Comparison of ENCODE assay signal across 8 cellular contexts in the genomic region with DNA sequence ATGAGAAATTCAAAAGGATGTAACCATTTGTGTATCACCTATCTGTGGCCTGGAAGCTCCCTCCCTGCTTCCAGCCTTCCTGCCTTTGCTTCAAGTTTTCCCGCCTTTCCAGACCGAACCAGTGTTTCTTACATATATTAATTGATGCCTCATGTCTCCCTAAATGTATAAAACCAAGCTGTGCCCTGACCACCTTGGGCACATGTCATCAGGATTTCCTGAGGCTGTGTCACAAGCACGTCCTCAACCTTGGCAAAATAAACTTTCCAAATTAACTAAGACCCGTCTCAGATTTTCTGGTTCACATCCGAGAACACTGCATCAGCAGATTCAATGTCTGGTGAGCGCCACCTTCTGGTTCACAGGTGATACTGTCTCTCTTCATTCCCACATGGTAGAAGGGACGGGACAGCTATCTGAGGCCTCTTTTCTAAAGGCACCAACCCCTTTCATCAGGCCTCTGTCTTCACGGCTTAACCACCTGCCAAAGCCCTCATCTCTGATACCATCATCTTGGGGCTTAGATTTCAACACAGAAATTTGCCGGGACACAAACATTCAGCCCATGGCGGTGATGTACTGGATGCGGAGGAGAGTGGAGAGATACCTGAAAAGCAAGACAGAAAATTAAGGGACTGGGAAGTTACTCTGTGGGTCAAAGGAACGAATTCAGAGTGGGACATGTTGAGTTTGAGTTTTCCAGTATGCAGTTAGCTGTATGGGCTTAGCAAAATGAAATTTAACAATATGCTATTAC. TPM values are rescaled to one million over a fixed set of nuclear protein-coding genes. Genes with fewer than 3 reads are reported as not detected.
A peak's percentile ranks its signal among the peaks of the same experiment; 100 is the strongest.
DNase-seq lines count a peak whose midpoint lies in the region; ATAC-seq and TF ChIP-seq lines count a peak whose summit lies in the region.

No MANE protein-coding gene starts in this region.

- DNase-seq in activated CD4-positive, alpha-beta T cell treated with anti-CD3 and anti-CD28 coated beads for 36 hours = peak; percentile 69
- DNase-seq in activated CD4-positive, alpha-beta T cell treated with anti-CD3 and anti-CD28 coated beads for 1 hour = no peak
- DNase-seq in NT2/D1 (ENCODE audit: low read depth, low spot score) (peak; percentile 56), head of caudate nucleus (peak in 41 of 42 donors; percentile 22 to 91 (median 74)), prostate gland (ENCODE audit: low spot score) (peak; percentile 53)
- peak; percentile 29 for DNase-seq in activated naive CD4-positive, alpha-beta T cell treated with anti-CD3 and anti-CD28 coated beads, Interleukin-2, amount 50 U/mL, for 16 hours

- no peak overlapping the region for H3K27ac ChIP-seq in prostate gland

- H3K4me3 ChIP-seq in NT2/D1 (ENCODE audit: insufficient read length, low read depth) (no peak overlapping the region), prostate gland (no peak overlapping the region)

- H3K9ac ChIP-seq in NT2/D1 (ENCODE audit: insufficient read length, low read depth) = no peak overlapping the region

- peak; percentile 60 for ATAC-seq in activated CD4-positive, alpha-beta T cell treated with anti-CD3 and anti-CD28 coated beads for 36 hours
- ATAC-seq in HG03439 (IDR thresholded peaks at IDR 0.05; ENCODE audit: unreplicated experiment) = peak; percentile 51
- no peak for ATAC-seq in GM21423 (IDR thresholded peaks at IDR 0.05; ENCODE audit: unreplicated experiment)

- POLR2A ChIA-PET in activated CD4-positive, alpha-beta T cell treated with anti-CD3 and anti-CD28 coated beads for 36 hours (lab: Charles Lee) = no interaction called here

- H3K36me3 Mint-ChIP-seq in activated CD4-positive, alpha-beta T cell treated with anti-CD3 and anti-CD28 coated beads for 36 hours (ENCODE audit: low read depth) = no peaks in the 10 kb centered on the region

- peaks cover 6% of the 10 kb centered on the region for H3K36me3 ChIP-seq in NT2/D1 (ENCODE audit: insufficient read depth, insufficient read length, low read length)
- H3K36me3 ChIP-seq in prostate gland = no peaks in the 10 kb centered on the region

- CTCF ChIA-PET in activated CD4-positive, alpha-beta T cell treated with anti-CD3 and anti-CD28 coated beads for 36 hours (lab: Charles Lee) = interaction anchor here (0.6 to 1.4 kb wide), 13 partner anchors 9 to 784 kb away, joined by 3 to 12 read pairs (median 4); no protein-coding TSS in a partner anchor

- no peaks in the 10 kb centered on the region for H3K9me3 Mint-ChIP-seq in activated CD4-positive, alpha-beta T cell treated with anti-CD3 and anti-CD28 coated beads for 36 hours (ENCODE audit: low read depth)

- H3K4me1 ChIP-seq in NT2/D1 (ENCODE audit: insufficient read depth, insufficient read length) (no peaks in the 10 kb centered on the region), prostate gland (replicated peaks) (no peaks in the 10 kb centered on the region)

- peak; percentile 50 to 69 (median 62) for TF ChIP-seq CTCF in prostate gland (IDR thresholded peaks at IDR 0.05)

- no peaks in the 10 kb centered on the region for H3K9me3 ChIP-seq in NT2/D1 (ENCODE audit: insufficient read depth, low read length)
- no peaks in the 10 kb centered on the region for H3K9me3 ChIP-seq in prostate gland

- H3K27me3 ChIP-seq in NT2/D1 (ENCODE audit: insufficient read depth, insufficient read length) (no peaks in the 10 kb centered on the region), prostate gland (replicated peaks; ENCODE audit: insufficient read depth) (no peaks in the 10 kb centered on the region)

- H3K27me3 Mint-ChIP-seq in activated CD4-positive, alpha-beta T cell treated with anti-CD3 and anti-CD28 coated beads for 36 hours = peaks cover 33% of the 10 kb centered on the region

- intact Hi-C loops in activated CD4-positive, alpha-beta T cell treated with anti-CD3 and anti-CD28 coated beads for 36 hours (cut with DNase I, micrococcal nuclease) = loop anchor here (1.0 to 2.0 kb wide), 3 partner anchors 32 to 42 kb away; no protein-coding TSS in a partner anchor
- intact Hi-C loops in head of caudate nucleus (cut with DNase I) = no loop called here
- intact Hi-C loops in prostate gland (cut with DNase I) = no loop called here

- peaks cover 2% of the 10 kb centered on the region for H3K4me1 Mint-ChIP-seq in activated CD4-positive, alpha-beta T cell treated with anti-CD3 and anti-CD28 coated beads for 36 hours

- no peak overlapping the region for H3K27ac Mint-ChIP-seq in activated CD4-positive, alpha-beta T cell treated with anti-CD3 and anti-CD28 coated beads for 36 hours

- TF ChIP-seq POLR2A in prostate gland (IDR thresholded peaks at IDR 0.05) = no peak

- WGBS in prostate gland = 38% methylated on average over 12 of the region's 12 CpGs

- no peak overlapping the region for H3K4me3 Mint-ChIP-seq in activated CD4-positive, alpha-beta T cell treated with anti-CD3 and anti-CD28 coated beads for 36 hours

RNA-seq across cellular contexts. Expression of gene PABPC3, which starts 58.7 kb away (rescaled TPM):
- under 1 TPM; 0.64 to 0.74 TPM for total RNA-seq in activated CD4-positive, alpha-beta T cell treated with anti-CD3 and anti-CD28 coated beads for 36 hours
- total RNA-seq in prostate gland = 1 to 10 TPM in 1 of 2 donors, under 1 TPM in 1; 0.09 to 4.5 TPM

Comparison
In these comparisons a context has a peak if more than half of its experiments do, and no peak if none do; other contexts are left out.
1. intact Hi-C loops: an anchor here in activated CD4-positive, alpha-beta T cell treated with anti-CD3 and anti-CD28 coated beads for 36 hours (1.0 to 2.0 kb wide); none called in head of caudate nucleus and prostate gland.